8 cellular contexts compared by ENCODE assay signal in genomic region chr1:182389619-182390047, GRCh38. TPM values are rescaled to one million over a fixed set of nuclear protein-coding genes. Genes with fewer than 3 reads are reported as not detected.
DNase-seq lines count a peak whose midpoint lies in the region; ATAC-seq, FAIRE-seq and TF ChIP-seq lines count a peak whose summit lies in the region.

No MANE protein-coding gene starts in this region.

- peak in 1 of 4 donors; percentile 19 for ATAC-seq in psoas muscle
- no peak for ATAC-seq in GM21825 (IDR thresholded peaks at IDR 0.05; ENCODE audit: unreplicated experiment)

- peak overlapping the region; percentile 85 for H3K27ac ChIP-seq in 22Rv1
- H3K27ac ChIP-seq in WERI-Rb-1, result no peak overlapping the region
- peak overlapping the region; percentile 98 for H3K27ac ChIP-seq in psoas muscle

- FAIRE-seq in GM18507 (lab: Jason Lieb, UNC), result peak; percentile 33

- intact Hi-C loops in psoas muscle (cut with DNase I), result loop anchor here (2.0 to 5.0 kb wide), 2 partner anchors 39 to 97 kb away; no protein-coding TSS in a partner anchor

- WGBS in psoas muscle, 3 donors, result 1 to 3% (median 1%) methylated on average over 13 of the region's 13 CpGs

- no peaks in the 10 kb centered on the region for H3K27me3 ChIP-seq in WERI-Rb-1 (ENCODE audit: insufficient read depth, low read depth, severe bottlenecking)
- no peaks in the 10 kb centered on the region for H3K27me3 ChIP-seq in psoas muscle (ENCODE audit: insufficient read depth in 3 of 3, low read length in 2 of 3)

- TF ChIP-seq CTCF in 22Rv1 (IDR thresholded peaks at IDR 0.05) (no peak), WERI-Rb-1 (IDR thresholded peaks at IDR 0.05; ENCODE audit: low read depth, low read length) (no peak), psoas muscle (IDR thresholded peaks at IDR 0.05) (no peak)

- peak overlapping the region; percentile 77; the same call in 1 of the 2 replicates for H3K4me3 ChIP-seq in WERI-Rb-1 (ENCODE audit: low read depth, low read length)
- H3K4me3 ChIP-seq in psoas muscle, result peak overlapping the region; percentile 96

- H3K9me3 ChIP-seq in WERI-Rb-1 (ENCODE audit: severe bottlenecking) (no peaks in the 10 kb centered on the region), psoas muscle (no peaks in the 10 kb centered on the region)

- peaks cover 40% of the 10 kb centered on the region for H3K4me1 ChIP-seq in psoas muscle

- DNase-seq in GM18507 (ENCODE audit: extremely low spot score, insufficient read length, low read depth), result no peak
- no peak for DNase-seq in WERI-Rb-1
- peak; percentile 67 for DNase-seq in foreskin melanocyte
- no peak for DNase-seq in psoas muscle
- DNase-seq in NCI-H1694 (lab: John Stamatoyannopoulos, UW), result no peak
- no peak for DNase-seq in kidney tubule cell (ENCODE audit: low spot score)

- H3K36me3 ChIP-seq in WERI-Rb-1 (peaks cover 24% of the 10 kb centered on the region), psoas muscle (ENCODE audit: insufficient read depth in 1 of 2, low read depth in 1 of 2) (peaks cover 10 to 44% of the 10 kb centered on the region in 2 donors)

RNA-seq across cellular contexts. Expression of gene GLUL, which starts 2.0 kb away (rescaled TPM):
- total RNA-seq in psoas muscle, result 1,000 to 10,000 TPM; 1,167 to 6,689 (median 3,344) TPM
- polyA plus RNA-seq in psoas muscle, result 1,000 to 10,000 TPM; 1,157 to 3,633 (median 2,051) TPM

RNA-seq across cellular contexts. Expression of gene TEDDM1, which starts 10.8 kb away (rescaled TPM):
- not detected for total RNA-seq in psoas muscle
- polyA plus RNA-seq in psoas muscle, result not detected
